In the genomic region with DNA sequence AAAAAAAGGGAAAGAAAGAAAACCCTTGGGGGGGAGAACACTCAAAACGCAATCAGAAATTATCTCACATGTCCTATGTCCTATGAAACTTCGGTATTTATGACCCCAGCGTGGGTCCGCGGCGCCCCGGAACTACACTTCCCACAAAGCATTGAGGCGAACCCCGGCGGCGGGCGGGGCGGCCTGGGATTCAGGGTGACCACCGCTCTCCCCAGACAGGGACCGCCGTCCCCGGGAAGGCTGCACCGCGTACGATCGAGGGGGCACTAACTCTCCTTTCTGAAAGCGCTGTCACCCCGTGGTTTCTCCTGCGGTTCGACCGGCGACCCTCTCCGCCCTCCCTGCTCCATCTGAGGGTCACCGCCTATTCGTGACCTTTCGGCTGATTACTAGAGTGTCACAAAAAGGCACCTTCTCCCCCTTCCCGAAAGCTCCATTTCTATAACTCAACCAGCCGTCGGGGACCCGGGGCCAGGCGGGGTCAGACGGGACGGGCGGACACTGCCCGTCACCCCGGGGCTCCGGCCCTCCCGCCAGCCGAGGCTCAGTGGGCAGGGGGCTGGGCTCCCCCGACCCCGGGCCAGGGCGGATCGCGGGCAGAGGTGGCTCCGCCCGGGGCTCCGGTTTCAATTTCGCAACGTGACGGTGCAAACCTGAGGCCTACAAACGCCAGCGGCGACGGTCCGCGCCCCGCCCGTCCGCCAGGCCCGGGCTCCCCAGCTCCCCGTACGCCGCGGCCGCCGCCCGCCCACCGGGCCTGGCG, we compare ENCODE assay signal across 8 cellular contexts. TPM values are rescaled to one million over a fixed set of nuclear protein-coding genes. Genes with fewer than 3 reads are reported as not detected.
DNase-seq lines count a peak whose midpoint lies in the region; ATAC-seq, FAIRE-seq and TF ChIP-seq lines count a peak whose summit lies in the region.

No MANE protein-coding gene starts in this region.

- CTCF ChIA-PET in BJ (lab: Yijun Ruan, JAX): interaction anchor here (0.8 kb wide), 1 partner anchor 8 kb away, joined by 3 read pairs; no protein-coding TSS in a partner anchor
- CTCF ChIA-PET in endothelial cell of umbilical vein (lab: Charles Lee): no interaction called here

- peak overlapping the region; percentile 63 for H2AFZ ChIP-seq in endothelial cell of umbilical vein (ENCODE audit: low read depth, low read length)

- peak; percentile 49 for ATAC-seq in HG03378 (IDR thresholded peaks at IDR 0.05; ENCODE audit: unreplicated experiment)

- no peaks in the 10 kb centered on the region for H3K9me1 ChIP-seq in endothelial cell of umbilical vein (replicated peaks; ENCODE audit: control insufficient read depth, extremely low read depth, insufficient read depth, low read length)

- H3K4me3 ChIP-seq in BJ (ENCODE audit: low read depth, low read length) (peak overlapping the region; percentile 75), endothelial cell of umbilical vein (replicated peaks in 1 of 3; ENCODE audit: insufficient read depth in 1 of 3, low read depth in 1 of 3, low read length in 3 of 3) (peak overlapping the region; percentile 68 to 78 (median 75)), mononuclear cell (ENCODE audit: low read length) (peak overlapping the region; percentile 97)

- FAIRE-seq in endothelial cell of umbilical vein (lab: Jason Lieb, UNC): peak; percentile 31

- dilution Hi-C loops in endothelial cell of umbilical vein (cut with MboI; ENCODE audit: extremely low pct_ligation_motif_present, low sequenced_read_pairs): no loop called here

- peak overlapping the region; percentile 76 for H3K9ac ChIP-seq in endothelial cell of umbilical vein (replicated peaks; ENCODE audit: extremely low read depth, insufficient read depth, low read length)

- peaks cover 53% of the 10 kb centered on the region for H3K79me2 ChIP-seq in endothelial cell of umbilical vein (ENCODE audit: control insufficient read depth, insufficient read depth, low read length)

- H3K4me2 ChIP-seq in endothelial cell of umbilical vein (ENCODE audit: insufficient read depth, low read length): peak overlapping the region; percentile 75

- TSS peak; percentile 41 for BruUV-seq in endothelial cell of umbilical vein (replicated peaks; lab: Mats Ljungman, UMichigan)

- H3K27me3 ChIP-seq in BJ (ENCODE audit: control insufficient read depth, insufficient read depth, low read length) (no peaks in the 10 kb centered on the region), endothelial cell of umbilical vein (ENCODE audit: control insufficient read depth in 2 of 2, insufficient read depth in 2 of 2, low read length in 2 of 2) (no peaks in the 10 kb centered on the region), mononuclear cell (ENCODE audit: insufficient read depth, low read length) (no peaks in the 10 kb centered on the region)

- peak overlapping the region; percentile 60 for H3K27ac ChIP-seq in endothelial cell of umbilical vein (ENCODE audit: insufficient read depth, low read depth, low read length)

- H3K36me3 ChIP-seq in BJ (ENCODE audit: control insufficient read depth, insufficient read depth, low read length): no peaks in the 10 kb centered on the region
- no peaks in the 10 kb centered on the region for H3K36me3 ChIP-seq in endothelial cell of umbilical vein (ENCODE audit: control insufficient read depth in 2 of 2, extremely low read depth in 1 of 2, insufficient read depth in 2 of 2, low read length in 2 of 2)

- H3K4me1 ChIP-seq in endothelial cell of umbilical vein (ENCODE audit: control insufficient read depth, extremely low read depth, insufficient read depth, low read length) (peaks cover 8% of the 10 kb centered on the region), mononuclear cell (ENCODE audit: insufficient read depth, low read length) (peaks cover 23% of the 10 kb centered on the region)

- no peak for TF ChIP-seq POLR2A in endothelial cell of umbilical vein (IDR thresholded peaks at IDR 0.05; ENCODE audit: low read depth, low read length)

- POLR2A ChIA-PET in BJ (lab: Charles Lee): interaction anchor here (0.6 kb wide), 1 partner anchor 117 kb away, joined by 3 read pairs; no protein-coding TSS in a partner anchor
- POLR2A ChIA-PET in endothelial cell of umbilical vein (lab: Charles Lee): interaction anchor here (0.6 to 1.0 kb wide), 2 partner anchors 12 to 473 kb away, joined by 3 to 4 read pairs; no protein-coding TSS in a partner anchor

- peaks cover 9% of the 10 kb centered on the region for H4K20me1 ChIP-seq in endothelial cell of umbilical vein (replicated peaks; ENCODE audit: control insufficient read depth, extremely low read depth, insufficient read depth, low read length)

- H3K9me3 ChIP-seq in endothelial cell of umbilical vein (replicated peaks; ENCODE audit: control insufficient read depth, insufficient read depth, low read length): no peaks in the 10 kb centered on the region
- H3K9me3 ChIP-seq in mononuclear cell (ENCODE audit: low read depth, low read length): no peaks in the 10 kb centered on the region

- intact Hi-C loops in endothelial cell of umbilical vein (cut with micrococcal nuclease): loop anchor here (1.0 to 5.0 kb wide), 2 partner anchors 42 to 114 kb away; partner anchors contain the start of genes PTGR1 and ZNF483

- TF ChIP-seq CTCF in BJ (IDR thresholded peaks at IDR 0.05; ENCODE audit: insufficient read depth, low read depth, low read length) (no peak), endothelial cell of umbilical vein (IDR thresholded peaks at IDR 0.05; ENCODE audit: extremely low read depth in 1 of 2, insufficient read depth in 1 of 2, low read depth in 1 of 2, low read length in 2 of 2) (no peak)

- no peak for DNase-seq in BJ (ENCODE audit: low read depth)
- DNase-seq in GM19238 (ENCODE audit: insufficient read length, low spot score): peak; percentile 78
- peak; percentile 57 to 58 for DNase-seq in NOMO-1 (lab: John Stamatoyannopoulos, UW; ENCODE audit: unreplicated experiment in 2 of 2)
- DNase-seq in activated T-cell treated with anti-CD3 and anti-CD28 coated beads for 24 hours (ENCODE audit: low read depth): peak; percentile 41
- peak; percentile 50 for DNase-seq in endothelial cell of umbilical vein (ENCODE audit: low read depth, low spot score)
- DNase-seq in stimulated activated CD8-positive, alpha-beta memory T cell treated with anti-CD3 and anti-CD28 coated beads, Interleukin-2, amount 100 ng/mL, for 48 hours (ENCODE audit: low read depth in 2 of 2): peak; percentile 49 to 64

TF ChIP-seq in endothelial cell of umbilical vein, 7 proteins besides CTCF, POLR2A, EP300 and RAD21:
- no peak for TF ChIP-seq FOS (IDR thresholded peaks at IDR 0.05; ENCODE audit: borderline replicate concordance, insufficient read depth, low read length)

RNA-seq across cellular contexts. Expression of gene ECPAS, which starts 1.3 kb away (rescaled TPM):
- polyA plus RNA-seq in BJ (2011; rRNA removed): 54.3 and 70.3 TPM in 2 replicates
- polyA minus RNA-seq in BJ (2011; rRNA and poly(A)+ RNA removed): 112 and 121 TPM in 2 replicates
- 72.3 and 89.3 TPM in 2 replicates for total RNA-seq in endothelial cell of umbilical vein
- 12.0 and 17.9 TPM in 2 replicates for polyA plus RNA-seq in endothelial cell of umbilical vein
- polyA plus RNA-seq in endothelial cell of umbilical vein (2011; cell fraction: cytosol; rRNA removed): 23.2 and 25.5 TPM in 2 replicates
- 92.2 and 92.5 TPM in 2 replicates for polyA plus RNA-seq in endothelial cell of umbilical vein (2011; cell fraction: nucleus; rRNA removed)
- polyA plus RNA-seq in endothelial cell of umbilical vein (2012): 63.2 and 64.8 TPM in 2 replicates
- polyA minus RNA-seq in endothelial cell of umbilical vein: 107 and 108 TPM in 2 replicates
- polyA minus RNA-seq in endothelial cell of umbilical vein (2011; cell fraction: cytosol; rRNA and poly(A)+ RNA removed): 76.5 TPM
- polyA minus RNA-seq in endothelial cell of umbilical vein (2011; cell fraction: nucleus; rRNA and poly(A)+ RNA removed): 102 and 177 TPM in 2 replicates
- 49.1 TPM for total RNA-seq in mononuclear cell

RNA-seq across cellular contexts. Expression of gene ZNF483, which starts 42.1 kb away (rescaled TPM):
- polyA plus RNA-seq in BJ (2011; rRNA removed) (0.69 and 0.70 TPM in 2 replicates), endothelial cell of umbilical vein (0.14 and 0.23 TPM in 2 replicates)
- 1.1 and 1.6 TPM in 2 replicates for polyA minus RNA-seq in BJ (2011; rRNA and poly(A)+ RNA removed)
- total RNA-seq in endothelial cell of umbilical vein (1.8 and 2.0 TPM in 2 replicates), mononuclear cell (29.9 TPM)
- 0.28 and 0.39 TPM in 2 replicates for polyA plus RNA-seq in endothelial cell of umbilical vein (2011; cell fraction: cytosol; rRNA removed)
- 0.57 and 1.1 TPM in 2 replicates for polyA plus RNA-seq in endothelial cell of umbilical vein (2011; cell fraction: nucleus; rRNA removed)
- polyA plus RNA-seq in endothelial cell of umbilical vein (2012): 0.55 and 0.74 TPM in 2 replicates
- polyA minus RNA-seq in endothelial cell of umbilical vein: 4.0 and 5.8 TPM in 2 replicates
- polyA minus RNA-seq in endothelial cell of umbilical vein (2011; cell fraction: cytosol; rRNA and poly(A)+ RNA removed): not detected
- 1.5 and 3.3 TPM in 2 replicates for polyA minus RNA-seq in endothelial cell of umbilical vein (2011; cell fraction: nucleus; rRNA and poly(A)+ RNA removed)

Comparison
In these comparisons a context has a peak if more than half of its experiments do, and no peak if none do; other contexts are left out.
1. RNA of gene ZNF483, which starts 42.1 kb away (total RNA-seq): 29.9 TPM in mononuclear cell (single experiment); 1.8 to 2.0 TPM in endothelial cell of umbilical vein; every median in the first group is over 10 times any median in the second.
2. Peak in every context shown above with its lines, with median percentiles within 50 percentile points of each other: H3K4me3 ChIP-seq.